Comparison of ENCODE assay signal across 1 cellular context in the genomic region with DNA sequence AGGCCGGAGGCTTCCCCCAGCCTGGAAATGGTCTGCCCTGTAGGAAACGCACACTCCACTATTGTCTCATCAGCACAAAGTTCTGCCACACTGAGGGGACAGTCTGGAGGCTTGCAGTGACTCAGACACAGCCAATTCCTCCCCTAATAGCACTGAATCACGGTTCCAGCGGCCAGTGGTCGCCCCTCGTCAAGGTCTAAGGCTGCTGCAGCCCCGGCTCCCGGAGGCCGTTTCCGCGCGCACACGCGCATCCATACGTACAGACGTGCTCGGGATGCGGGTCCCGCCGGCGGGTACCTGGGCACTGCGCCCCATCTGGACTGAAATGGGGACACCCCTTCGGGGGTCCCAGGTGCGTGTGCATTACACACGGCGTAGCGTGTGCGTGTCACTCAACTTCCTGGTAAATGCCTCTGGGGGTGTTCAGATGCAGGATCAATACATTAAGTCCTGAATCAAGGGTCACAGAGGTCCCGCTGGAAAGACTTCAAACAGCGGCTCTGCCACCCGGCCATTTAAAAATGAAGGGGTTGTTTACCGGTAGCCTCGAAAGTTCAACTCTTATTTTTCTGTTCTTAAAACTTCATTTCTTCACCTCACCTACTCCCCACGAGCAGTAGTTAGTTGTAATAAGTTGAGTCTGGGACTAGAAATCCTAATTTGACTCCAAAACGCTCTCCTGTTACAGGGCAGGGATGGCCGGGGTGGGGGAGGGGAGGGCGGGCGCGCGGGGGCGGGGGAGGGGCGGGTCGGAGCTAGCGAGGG.
TF ChIP-seq lines count a peak whose summit lies in the region.

No MANE protein-coding gene starts in this region.

TF ChIP-seq in HepG2, 621 proteins besides CTCF, POLR2A, EP300 and RAD21 (continued from another document and continues in another):
- TF ChIP-seq, protein P1, sequence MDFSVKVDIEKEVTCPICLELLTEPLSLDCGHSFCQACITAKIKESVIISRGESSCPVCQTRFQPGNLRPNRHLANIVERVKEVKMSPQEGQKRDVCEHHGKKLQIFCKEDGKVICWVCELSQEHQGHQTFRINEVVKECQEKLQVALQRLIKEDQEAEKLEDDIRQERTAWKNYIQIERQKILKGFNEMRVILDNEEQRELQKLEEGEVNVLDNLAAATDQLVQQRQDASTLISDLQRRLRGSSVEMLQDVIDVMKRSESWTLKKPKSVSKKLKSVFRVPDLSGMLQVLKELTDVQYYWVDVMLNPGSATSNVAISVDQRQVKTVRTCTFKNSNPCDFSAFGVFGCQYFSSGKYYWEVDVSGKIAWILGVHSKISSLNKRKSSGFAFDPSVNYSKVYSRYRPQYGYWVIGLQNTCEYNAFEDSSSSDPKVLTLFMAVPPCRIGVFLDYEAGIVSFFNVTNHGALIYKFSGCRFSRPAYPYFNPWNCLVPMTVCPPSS (IDR thresholded peaks at IDR 0.05), result no peak
- TF ChIP-seq, protein P2, sequence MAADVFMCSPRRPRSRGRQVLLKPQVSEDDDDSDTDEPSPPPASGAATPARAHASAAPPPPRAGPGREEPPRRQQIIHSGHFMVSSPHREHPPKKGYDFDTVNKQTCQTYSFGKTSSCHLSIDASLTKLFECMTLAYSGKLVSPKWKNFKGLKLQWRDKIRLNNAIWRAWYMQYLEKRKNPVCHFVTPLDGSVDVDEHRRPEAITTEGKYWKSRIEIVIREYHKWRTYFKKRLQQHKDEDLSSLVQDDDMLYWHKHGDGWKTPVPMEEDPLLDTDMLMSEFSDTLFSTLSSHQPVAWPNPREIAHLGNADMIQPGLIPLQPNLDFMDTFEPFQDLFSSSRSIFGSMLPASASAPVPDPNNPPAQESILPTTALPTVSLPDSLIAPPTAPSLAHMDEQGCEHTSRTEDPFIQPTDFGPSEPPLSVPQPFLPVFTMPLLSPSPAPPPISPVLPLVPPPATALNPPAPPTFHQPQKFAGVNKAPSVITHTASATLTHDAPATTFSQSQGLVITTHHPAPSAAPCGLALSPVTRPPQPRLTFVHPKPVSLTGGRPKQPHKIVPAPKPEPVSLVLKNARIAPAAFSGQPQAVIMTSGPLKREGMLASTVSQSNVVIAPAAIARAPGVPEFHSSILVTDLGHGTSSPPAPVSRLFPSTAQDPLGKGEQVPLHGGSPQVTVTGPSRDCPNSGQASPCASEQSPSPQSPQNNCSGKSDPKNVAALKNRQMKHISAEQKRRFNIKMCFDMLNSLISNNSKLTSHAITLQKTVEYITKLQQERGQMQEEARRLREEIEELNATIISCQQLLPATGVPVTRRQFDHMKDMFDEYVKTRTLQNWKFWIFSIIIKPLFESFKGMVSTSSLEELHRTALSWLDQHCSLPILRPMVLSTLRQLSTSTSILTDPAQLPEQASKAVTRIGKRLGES (CRISPR knock-in tag; IDR thresholded peaks at IDR 0.05; ENCODE audit: borderline replicate concordance), result no peak
- 0 out of 2 replicates have a peak, but pooled peaks have one; percentile 28 for TF ChIP-seq FOSL1 (CRISPR knock-in tag; IDR thresholded peaks at IDR 0.05; ENCODE audit: borderline replicate concordance)
- TF ChIP-seq ZNF432 (CRISPR knock-in tag; IDR thresholded peaks at IDR 0.05; ENCODE audit: borderline replicate concordance), result no peak
- TF ChIP-seq ZNF329 (CRISPR knock-in tag; IDR thresholded peaks at IDR 0.05; ENCODE audit: low read depth), result no peak
- peak; percentile 64; the same call in 1 of the 2 replicates for TF ChIP-seq SIN3A (IDR thresholded peaks at IDR 0.05; ENCODE audit: borderline replicate concordance, low read depth, low read length)
- no peak for TF ChIP-seq ZBTB8A (CRISPR knock-in tag; IDR thresholded peaks at IDR 0.05; ENCODE audit: borderline replicate concordance, low read depth)
- TF ChIP-seq, protein P3, sequence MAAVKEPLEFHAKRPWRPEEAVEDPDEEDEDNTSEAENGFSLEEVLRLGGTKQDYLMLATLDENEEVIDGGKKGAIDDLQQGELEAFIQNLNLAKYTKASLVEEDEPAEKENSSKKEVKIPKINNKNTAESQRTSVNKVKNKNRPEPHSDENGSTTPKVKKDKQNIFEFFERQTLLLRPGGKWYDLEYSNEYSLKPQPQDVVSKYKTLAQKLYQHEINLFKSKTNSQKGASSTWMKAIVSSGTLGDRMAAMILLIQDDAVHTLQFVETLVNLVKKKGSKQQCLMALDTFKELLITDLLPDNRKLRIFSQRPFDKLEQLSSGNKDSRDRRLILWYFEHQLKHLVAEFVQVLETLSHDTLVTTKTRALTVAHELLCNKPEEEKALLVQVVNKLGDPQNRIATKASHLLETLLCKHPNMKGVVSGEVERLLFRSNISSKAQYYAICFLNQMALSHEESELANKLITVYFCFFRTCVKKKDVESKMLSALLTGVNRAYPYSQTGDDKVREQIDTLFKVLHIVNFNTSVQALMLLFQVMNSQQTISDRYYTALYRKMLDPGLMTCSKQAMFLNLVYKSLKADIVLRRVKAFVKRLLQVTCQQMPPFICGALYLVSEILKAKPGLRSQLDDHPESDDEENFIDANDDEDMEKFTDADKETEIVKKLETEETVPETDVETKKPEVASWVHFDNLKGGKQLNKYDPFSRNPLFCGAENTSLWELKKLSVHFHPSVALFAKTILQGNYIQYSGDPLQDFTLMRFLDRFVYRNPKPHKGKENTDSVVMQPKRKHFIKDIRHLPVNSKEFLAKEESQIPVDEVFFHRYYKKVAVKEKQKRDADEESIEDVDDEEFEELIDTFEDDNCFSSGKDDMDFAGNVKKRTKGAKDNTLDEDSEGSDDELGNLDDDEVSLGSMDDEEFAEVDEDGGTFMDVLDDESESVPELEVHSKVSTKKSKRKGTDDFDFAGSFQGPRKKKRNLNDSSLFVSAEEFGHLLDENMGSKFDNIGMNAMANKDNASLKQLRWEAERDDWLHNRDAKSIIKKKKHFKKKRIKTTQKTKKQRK (IDR thresholded peaks at IDR 0.05; ENCODE audit: low read length), result no peak
- TF ChIP-seq, protein P4, sequence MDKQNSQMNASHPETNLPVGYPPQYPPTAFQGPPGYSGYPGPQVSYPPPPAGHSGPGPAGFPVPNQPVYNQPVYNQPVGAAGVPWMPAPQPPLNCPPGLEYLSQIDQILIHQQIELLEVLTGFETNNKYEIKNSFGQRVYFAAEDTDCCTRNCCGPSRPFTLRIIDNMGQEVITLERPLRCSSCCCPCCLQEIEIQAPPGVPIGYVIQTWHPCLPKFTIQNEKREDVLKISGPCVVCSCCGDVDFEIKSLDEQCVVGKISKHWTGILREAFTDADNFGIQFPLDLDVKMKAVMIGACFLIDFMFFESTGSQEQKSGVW (CRISPR knock-in tag; IDR thresholded peaks at IDR 0.05; ENCODE audit: borderline replicate concordance), result no peak
- no peak for TF ChIP-seq HOXA9 (CRISPR knock-in tag; IDR thresholded peaks at IDR 0.05; ENCODE audit: borderline replicate concordance)
- TF ChIP-seq, protein P5, sequence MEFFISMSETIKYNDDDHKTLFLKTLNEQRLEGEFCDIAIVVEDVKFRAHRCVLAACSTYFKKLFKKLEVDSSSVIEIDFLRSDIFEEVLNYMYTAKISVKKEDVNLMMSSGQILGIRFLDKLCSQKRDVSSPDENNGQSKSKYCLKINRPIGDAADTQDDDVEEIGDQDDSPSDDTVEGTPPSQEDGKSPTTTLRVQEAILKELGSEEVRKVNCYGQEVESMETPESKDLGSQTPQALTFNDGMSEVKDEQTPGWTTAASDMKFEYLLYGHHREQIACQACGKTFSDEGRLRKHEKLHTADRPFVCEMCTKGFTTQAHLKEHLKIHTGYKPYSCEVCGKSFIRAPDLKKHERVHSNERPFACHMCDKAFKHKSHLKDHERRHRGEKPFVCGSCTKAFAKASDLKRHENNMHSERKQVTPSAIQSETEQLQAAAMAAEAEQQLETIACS (CRISPR knock-in tag; IDR thresholded peaks at IDR 0.05), result peak; percentile 79
- TF ChIP-seq, protein P6, sequence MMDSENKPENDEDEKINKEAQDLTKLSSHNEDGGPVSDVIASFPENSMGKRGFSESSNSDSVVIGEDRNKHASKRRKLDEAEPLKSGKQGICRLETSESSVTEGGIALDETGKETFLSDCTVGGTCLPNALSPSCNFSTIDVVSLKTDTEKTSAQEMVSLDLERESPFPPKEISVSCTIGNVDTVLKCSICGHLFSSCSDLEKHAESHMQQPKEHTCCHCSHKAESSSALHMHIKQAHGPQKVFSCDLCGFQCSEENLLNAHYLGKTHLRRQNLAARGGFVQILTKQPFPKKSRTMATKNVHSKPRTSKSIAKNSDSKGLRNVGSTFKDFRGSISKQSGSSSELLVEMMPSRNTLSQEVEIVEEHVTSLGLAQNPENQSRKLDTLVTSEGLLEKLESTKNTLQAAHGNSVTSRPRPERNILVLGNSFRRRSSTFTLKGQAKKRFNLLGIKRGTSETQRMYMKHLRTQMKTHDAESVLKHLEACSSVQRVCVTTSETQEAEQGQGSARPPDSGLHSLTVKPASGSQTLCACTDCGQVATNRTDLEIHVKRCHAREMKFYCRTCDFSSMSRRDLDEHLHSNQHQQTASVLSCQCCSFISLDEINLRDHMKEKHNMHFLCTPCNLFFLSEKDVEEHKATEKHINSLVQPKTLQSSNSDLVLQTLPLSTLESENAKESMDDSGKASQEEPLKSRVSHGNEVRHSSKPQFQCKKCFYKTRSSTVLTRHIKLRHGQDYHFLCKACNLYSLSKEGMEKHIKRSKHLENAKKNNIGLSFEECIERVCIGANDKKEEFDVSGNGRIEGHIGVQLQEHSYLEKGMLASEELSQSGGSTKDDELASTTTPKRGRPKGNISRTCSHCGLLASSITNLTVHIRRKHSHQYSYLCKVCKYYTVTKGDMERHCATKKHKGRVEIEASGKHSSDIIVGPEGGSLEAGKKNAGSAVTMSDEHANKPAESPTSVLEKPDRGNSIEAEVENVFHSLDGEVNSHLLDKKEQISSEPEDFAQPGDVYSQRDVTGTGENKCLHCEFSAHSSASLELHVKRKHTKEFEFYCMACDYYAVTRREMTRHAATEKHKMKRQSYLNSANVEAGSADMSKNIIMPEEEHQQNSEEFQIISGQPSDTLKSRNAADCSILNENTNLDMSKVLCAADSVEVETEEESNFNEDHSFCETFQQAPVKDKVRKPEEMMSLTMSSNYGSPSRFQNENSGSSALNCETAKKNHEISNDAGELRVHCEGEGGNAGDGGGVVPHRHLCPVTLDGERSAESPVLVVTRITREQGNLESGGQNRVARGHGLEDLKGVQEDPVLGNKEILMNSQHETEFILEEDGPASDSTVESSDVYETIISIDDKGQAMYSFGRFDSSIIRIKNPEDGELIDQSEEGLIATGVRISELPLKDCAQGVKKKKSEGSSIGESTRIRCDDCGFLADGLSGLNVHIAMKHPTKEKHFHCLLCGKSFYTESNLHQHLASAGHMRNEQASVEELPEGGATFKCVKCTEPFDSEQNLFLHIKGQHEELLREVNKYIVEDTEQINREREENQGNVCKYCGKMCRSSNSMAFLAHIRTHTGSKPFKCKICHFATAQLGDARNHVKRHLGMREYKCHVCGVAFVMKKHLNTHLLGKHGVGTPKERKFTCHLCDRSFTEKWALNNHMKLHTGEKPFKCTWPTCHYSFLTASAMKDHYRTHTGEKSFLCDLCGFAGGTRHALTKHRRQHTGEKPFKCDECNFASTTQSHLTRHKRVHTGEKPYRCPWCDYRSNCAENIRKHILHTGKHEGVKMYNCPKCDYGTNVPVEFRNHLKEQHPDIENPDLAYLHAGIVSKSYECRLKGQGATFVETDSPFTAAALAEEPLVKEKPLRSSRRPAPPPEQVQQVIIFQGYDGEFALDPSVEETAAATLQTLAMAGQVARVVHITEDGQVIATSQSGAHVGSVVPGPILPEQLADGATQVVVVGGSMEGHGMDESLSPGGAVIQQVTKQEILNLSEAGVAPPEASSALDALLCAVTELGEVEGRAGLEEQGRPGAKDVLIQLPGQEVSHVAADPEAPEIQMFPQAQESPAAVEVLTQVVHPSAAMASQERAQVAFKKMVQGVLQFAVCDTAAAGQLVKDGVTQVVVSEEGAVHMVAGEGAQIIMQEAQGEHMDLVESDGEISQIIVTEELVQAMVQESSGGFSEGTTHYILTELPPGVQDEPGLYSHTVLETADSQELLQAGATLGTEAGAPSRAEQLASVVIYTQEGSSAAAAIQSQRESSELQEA (CRISPR knock-in tag; IDR thresholded peaks at IDR 0.05; ENCODE audit: not compliant biosample characterization), result no peak
- TF ChIP-seq HNRNPUL1 (IDR thresholded peaks at IDR 0.05; ENCODE audit: low read depth, low read length), result no peak
- TF ChIP-seq, protein P7, sequence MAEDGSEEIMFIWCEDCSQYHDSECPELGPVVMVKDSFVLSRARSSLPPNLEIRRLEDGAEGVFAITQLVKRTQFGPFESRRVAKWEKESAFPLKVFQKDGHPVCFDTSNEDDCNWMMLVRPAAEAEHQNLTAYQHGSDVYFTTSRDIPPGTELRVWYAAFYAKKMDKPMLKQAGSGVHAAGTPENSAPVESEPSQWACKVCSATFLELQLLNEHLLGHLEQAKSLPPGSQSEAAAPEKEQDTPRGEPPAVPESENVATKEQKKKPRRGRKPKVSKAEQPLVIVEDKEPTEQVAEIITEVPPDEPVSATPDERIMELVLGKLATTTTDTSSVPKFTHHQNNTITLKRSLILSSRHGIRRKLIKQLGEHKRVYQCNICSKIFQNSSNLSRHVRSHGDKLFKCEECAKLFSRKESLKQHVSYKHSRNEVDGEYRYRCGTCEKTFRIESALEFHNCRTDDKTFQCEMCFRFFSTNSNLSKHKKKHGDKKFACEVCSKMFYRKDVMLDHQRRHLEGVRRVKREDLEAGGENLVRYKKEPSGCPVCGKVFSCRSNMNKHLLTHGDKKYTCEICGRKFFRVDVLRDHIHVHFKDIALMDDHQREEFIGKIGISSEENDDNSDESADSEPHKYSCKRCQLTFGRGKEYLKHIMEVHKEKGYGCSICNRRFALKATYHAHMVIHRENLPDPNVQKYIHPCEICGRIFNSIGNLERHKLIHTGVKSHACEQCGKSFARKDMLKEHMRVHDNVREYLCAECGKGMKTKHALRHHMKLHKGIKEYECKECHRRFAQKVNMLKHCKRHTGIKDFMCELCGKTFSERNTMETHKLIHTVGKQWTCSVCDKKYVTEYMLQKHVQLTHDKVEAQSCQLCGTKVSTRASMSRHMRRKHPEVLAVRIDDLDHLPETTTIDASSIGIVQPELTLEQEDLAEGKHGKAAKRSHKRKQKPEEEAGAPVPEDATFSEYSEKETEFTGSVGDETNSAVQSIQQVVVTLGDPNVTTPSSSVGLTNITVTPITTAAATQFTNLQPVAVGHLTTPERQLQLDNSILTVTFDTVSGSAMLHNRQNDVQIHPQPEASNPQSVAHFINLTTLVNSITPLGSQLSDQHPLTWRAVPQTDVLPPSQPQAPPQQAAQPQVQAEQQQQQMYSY (CRISPR knock-in tag; IDR thresholded peaks at IDR 0.05), result no peak
- no peak for TF ChIP-seq ZNF224 (CRISPR knock-in tag; IDR thresholded peaks at IDR 0.05)
- TF ChIP-seq, protein P8, sequence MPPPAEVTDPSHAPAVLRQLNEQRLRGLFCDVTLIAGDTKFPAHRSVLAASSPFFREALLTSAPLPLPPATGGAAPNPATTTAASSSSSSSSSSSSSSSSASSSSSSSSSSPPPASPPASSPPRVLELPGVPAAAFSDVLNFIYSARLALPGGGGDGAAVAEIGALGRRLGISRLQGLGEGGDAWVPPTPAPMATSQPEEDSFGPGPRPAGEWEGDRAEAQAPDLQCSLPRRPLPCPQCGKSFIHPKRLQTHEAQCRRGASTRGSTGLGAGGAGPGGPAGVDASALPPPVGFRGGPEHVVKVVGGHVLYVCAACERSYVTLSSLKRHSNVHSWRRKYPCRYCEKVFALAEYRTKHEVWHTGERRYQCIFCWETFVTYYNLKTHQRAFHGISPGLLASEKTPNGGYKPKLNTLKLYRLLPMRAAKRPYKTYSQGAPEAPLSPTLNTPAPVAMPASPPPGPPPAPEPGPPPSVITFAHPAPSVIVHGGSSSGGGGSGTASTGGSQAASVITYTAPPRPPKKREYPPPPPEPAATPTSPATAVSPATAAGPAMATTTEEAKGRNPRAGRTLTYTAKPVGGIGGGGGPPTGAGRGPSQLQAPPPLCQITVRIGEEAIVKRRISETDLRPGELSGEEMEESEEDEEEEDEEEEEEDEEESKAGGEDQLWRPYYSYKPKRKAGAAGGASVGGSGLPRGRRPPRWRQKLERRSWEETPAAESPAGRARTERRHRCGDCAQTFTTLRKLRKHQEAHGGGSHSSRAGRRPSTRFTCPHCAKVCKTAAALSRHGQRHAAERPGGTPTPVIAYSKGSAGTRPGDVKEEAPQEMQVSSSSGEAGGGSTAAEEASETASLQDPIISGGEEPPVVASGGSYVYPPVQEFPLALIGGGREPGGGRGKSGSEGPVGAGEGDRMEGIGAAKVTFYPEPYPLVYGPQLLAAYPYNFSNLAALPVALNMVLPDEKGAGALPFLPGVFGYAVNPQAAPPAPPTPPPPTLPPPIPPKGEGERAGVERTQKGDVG (CRISPR knock-in tag; IDR thresholded peaks at IDR 0.05; ENCODE audit: borderline replicate concordance), result no peak
